Comparison of ENCODE assay signal across 22 cellular contexts in the genomic region with DNA sequence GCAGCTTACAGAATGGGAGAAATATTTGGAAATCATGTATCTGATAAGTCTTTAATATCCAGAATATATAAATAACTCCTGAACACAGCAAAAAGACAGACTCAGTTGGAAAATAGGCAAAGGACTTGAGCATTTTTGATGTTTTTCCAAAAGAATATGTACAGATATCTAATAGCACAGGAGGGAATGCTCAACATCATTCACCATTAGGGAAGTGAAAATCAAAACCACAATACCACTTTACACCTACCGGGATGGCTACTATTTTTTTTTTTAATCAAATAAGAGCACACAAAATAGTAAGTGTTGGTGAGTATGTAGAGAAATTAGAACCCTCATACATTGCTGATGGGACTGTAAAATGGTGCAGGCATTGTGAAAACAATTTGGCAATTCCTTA.
A peak's percentile ranks its signal among the peaks of the same experiment; 100 is the strongest.
DNase-seq lines count a peak whose midpoint lies in the region; ATAC-seq and TF ChIP-seq lines count a peak whose summit lies in the region.
"Had no signal": no experiment of that assay in that cellular context is flagged by ENCODE, and none has a peak within 500 bp of the region (broad histone marks: within the 10 kb centered on the region; RNA-seq: fewer than 3 reads in every experiment).

No MANE protein-coding gene starts in this region.

- in situ Hi-C loops in Panc1 (cut with HindIII; ENCODE audit: low pct_unique_long_range_greater_than_20kb, low sequenced_read_pairs), result no loop called here
- in situ Hi-C loops in transverse colon (cut with MboI; ENCODE audit: low pct_ligation_motif_present in 1 of 4, low pct_unique_long_range_greater_than_20kb in 1 of 4, low sequenced_read_pairs in 3 of 4), result no loop called here

- TF ChIP-seq POLR2A in esophagus squamous epithelium (IDR thresholded peaks at IDR 0.05) (no peak), transverse colon (IDR thresholded peaks at IDR 0.05) (no peak)

- no peaks in the 10 kb centered on the region for H3K9me3 ChIP-seq in Panc1 (ENCODE audit: control insufficient read depth, insufficient read depth, low read depth, low read length)
- H3K9me3 ChIP-seq in esophagus squamous epithelium, result no peaks in the 10 kb centered on the region
- H3K9me3 ChIP-seq in transverse colon, result no peaks in the 10 kb centered on the region
- H3K9me3 ChIP-seq in A673 (ENCODE audit: low read depth, low read length, poor library complexity, severe bottlenecking), result no peaks in the 10 kb centered on the region
- H3K9me3 ChIP-seq: A549 had no signal

- H3K9ac ChIP-seq in rectal smooth muscle tissue (ENCODE audit: low read length), result no peak overlapping the region
- H3K9ac ChIP-seq: KMS-11 had no signal

- H3K4me1 ChIP-seq in Panc1 (ENCODE audit: control insufficient read depth, insufficient read depth, low read length), result peaks cover 33% of the 10 kb centered on the region
- H3K4me1 ChIP-seq in esophagus squamous epithelium, result peaks cover 0 to 10% (median 0%) of the 10 kb centered on the region in 3 donors
- peaks cover 19% of the 10 kb centered on the region for H3K4me1 ChIP-seq in rectal smooth muscle tissue (ENCODE audit: control insufficient read depth, insufficient read depth, low read length)
- peaks cover 0 to 2% (median 0%) of the 10 kb centered on the region in 4 donors for H3K4me1 ChIP-seq in transverse colon
- peaks cover 11% of the 10 kb centered on the region for H3K4me1 ChIP-seq in A673 (ENCODE audit: insufficient read depth, low read length, poor library complexity, severe bottlenecking)

- peaks cover 5 to 21% of the 10 kb centered on the region in 2 donors for H3K4me1 Mint-ChIP-seq in effector memory CD8-positive, alpha-beta T cell (ENCODE audit: low read depth in 2 of 2)

- 71 to 94% methylated on average over 1 of the region's 1 CpG for WGBS in esophagus squamous epithelium, 2 donors
- WGBS in transverse colon (ENCODE audit: low coverage in 1 of 2), 2 donors, result 67 to 73% methylated on average over 1 of the region's 1 CpG

- H3K27ac Mint-ChIP-seq in effector memory CD8-positive, alpha-beta T cell, result no peak overlapping the region
- H3K27ac Mint-ChIP-seq: CD4-positive, CD25-positive, alpha-beta regulatory T cell; HFFc6 had no signal

- BruUV-seq in Panc1 (replicated peaks; lab: Mats Ljungman, UMichigan) (TSS peak; percentile 27), A673 (replicated peaks; lab: Mats Ljungman, UMichigan) (no TSS peak)

- intact Hi-C loops in Panc1 (cut with micrococcal nuclease; ENCODE audit: unreplicated experiment) (no loop called here), esophagus squamous epithelium (cut with DNase I) (no loop called here), transverse colon (cut with DNase I; ENCODE audit: low total_unique reads) (no loop called here), A673 (cut with micrococcal nuclease; ENCODE audit: unreplicated experiment) (no loop called here)

- no peaks in the 10 kb centered on the region for H3K36me3 Mint-ChIP-seq in effector memory CD8-positive, alpha-beta T cell (ENCODE audit: insufficient read depth)

- H3K27me3 ChIP-seq in Panc1 (ENCODE audit: control insufficient read depth, insufficient read depth, low read length), result no peaks in the 10 kb centered on the region
- no peaks in the 10 kb centered on the region for H3K27me3 ChIP-seq in esophagus squamous epithelium
- H3K27me3 ChIP-seq in rectal smooth muscle tissue (ENCODE audit: control insufficient read depth, insufficient read depth, low read length), result no peaks in the 10 kb centered on the region
- H3K27me3 ChIP-seq in transverse colon, result peaks cover 34% of the 10 kb centered on the region
- H3K27me3 ChIP-seq in A673 (replicated peaks; ENCODE audit: insufficient read depth, low read depth, low read length, poor library complexity), result no peaks in the 10 kb centered on the region

- ATAC-seq in Panc1, result no peak
- ATAC-seq in effector memory CD8-positive, alpha-beta T cell (replicated peaks), result no peak
- ATAC-seq: A549 had no signal

- no peak for TF ChIP-seq CTCF in Panc1 (IDR thresholded peaks at IDR 0.05)
- no peak for TF ChIP-seq CTCF in esophagus squamous epithelium (IDR thresholded peaks at IDR 0.05)
- TF ChIP-seq CTCF in transverse colon (IDR thresholded peaks at IDR 0.05), result no peak
- no peak for TF ChIP-seq CTCF in A673 (conservative IDR thresholded peaks at IDR 0.05; ENCODE audit: low read depth, low read length)

- H3K4me3 Mint-ChIP-seq in effector memory CD8-positive, alpha-beta T cell, result no peak overlapping the region
- H3K4me3 Mint-ChIP-seq: CD4-positive, CD25-positive, alpha-beta regulatory T cell; HFFc6 had no signal

- POLR2A ChIA-PET in Panc1 (lab: Charles Lee), result no interaction called here
- POLR2A ChIA-PET in A673 (lab: Charles Lee; ENCODE audit: low non-redundant PET), result no interaction called here

- DNase-seq in Panc1 (ENCODE audit: low read depth, low spot score), result no peak
- no peak for DNase-seq in esophagus squamous epithelium (lab: John Stamatoyannopoulos, UW)
- no peak for DNase-seq in transverse colon
- no peak for DNase-seq in effector memory CD8-positive, alpha-beta T cell
- no peak for DNase-seq in A673 (ENCODE audit: low spot score)
- no peak for DNase-seq in HPDE6-E6E7 (ENCODE audit: extremely low spot score)
- DNase-seq: CD4-positive, CD25-positive, alpha-beta regulatory T cell; EL; GF-D8; H7; HFFc6; NCI-H1694; NCI-H2081; NCI-H2171; NCI-H345; NCI-H524 treated with DMSO at 0.1 percent for 48 hours; OCI-M1; Right ventricle myocardium superior had no signal

- H3K4me3 ChIP-seq in Panc1 (ENCODE audit: low read depth in 2 of 2, low read length in 2 of 2) (no peak overlapping the region), esophagus squamous epithelium (no peak overlapping the region), rectal smooth muscle tissue (ENCODE audit: low read length) (no peak overlapping the region), transverse colon (no peak overlapping the region), A673 (ENCODE audit: low read depth, low read length, poor library complexity, severe bottlenecking) (no peak overlapping the region)
- H3K4me3 ChIP-seq: A549 had no signal

- no peaks in the 10 kb centered on the region for H3K9me3 Mint-ChIP-seq in effector memory CD8-positive, alpha-beta T cell
- H3K9me3 Mint-ChIP-seq: CD4-positive, CD25-positive, alpha-beta regulatory T cell; HFFc6 had no signal

- no peak for TF ChIP-seq EP300 in transverse colon (IDR thresholded peaks at IDR 0.05; ENCODE audit: low read depth)

- H3K27ac ChIP-seq in Panc1 (ENCODE audit: low read length) (no peak overlapping the region), esophagus squamous epithelium (peak overlapping the region in 3 of 4 donors; percentile 71 to 76 (median 72)), rectal smooth muscle tissue (ENCODE audit: low read depth, low read length) (peak overlapping the region; percentile 84), transverse colon (peak overlapping the region; percentile 60 to 79 (median 71)), A673 (ENCODE audit: low read depth, low read length, poor library complexity, severe bottlenecking) (no peak overlapping the region)
- H3K27ac ChIP-seq: A549, HL-60, KMS-11 had no signal

- CTCF ChIA-PET in Panc1 (lab: Charles Lee), result no interaction called here
- CTCF ChIA-PET in A673 (lab: Charles Lee), result no interaction called here

- H3K27me3 Mint-ChIP-seq in effector memory CD8-positive, alpha-beta T cell, result no peaks in the 10 kb centered on the region
- H3K27me3 Mint-ChIP-seq: CD4-positive, CD25-positive, alpha-beta regulatory T cell had no signal

- H3K36me3 ChIP-seq in Panc1 (ENCODE audit: control insufficient read depth, insufficient read depth, low read length), result no peaks in the 10 kb centered on the region
- no peaks in the 10 kb centered on the region for H3K36me3 ChIP-seq in esophagus squamous epithelium
- no peaks in the 10 kb centered on the region for H3K36me3 ChIP-seq in rectal smooth muscle tissue (ENCODE audit: control insufficient read depth, insufficient read depth, low read length)
- H3K36me3 ChIP-seq in transverse colon, result no peaks in the 10 kb centered on the region
- no peaks in the 10 kb centered on the region for H3K36me3 ChIP-seq in A673 (ENCODE audit: insufficient read depth, low read length, poor library complexity, severe bottlenecking)

Comparison
In these comparisons a context has a peak if more than half of its experiments do, and no peak if none do; other contexts are left out.
1. H3K27ac ChIP-seq: peak in esophagus squamous epithelium (3 of 4), rectal smooth muscle tissue (single experiment) and transverse colon (4 of 4); none in Panc1 (single experiment) and A673 (single experiment).